Comparison of ENCODE assay signal across 23 cellular contexts in the genomic region with DNA sequence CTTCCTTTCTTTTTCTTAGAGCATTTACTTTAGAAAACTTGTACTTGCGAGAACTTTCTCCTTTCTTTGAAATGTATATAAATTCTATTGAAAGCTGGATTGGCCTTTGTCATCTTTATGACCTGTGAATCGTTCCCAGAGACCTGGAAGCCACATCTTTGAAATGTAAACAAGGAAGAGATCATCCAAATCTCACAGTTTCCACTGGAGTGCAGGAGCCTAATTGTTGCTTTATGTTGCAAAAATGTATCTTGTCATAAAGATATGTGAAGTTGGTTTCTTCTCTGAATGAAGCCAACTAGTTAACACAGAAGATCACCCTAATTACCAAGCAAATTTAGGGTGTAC.
"Had no signal": no experiment of that assay in that cellular context is flagged by ENCODE, and none has a peak within 500 bp of the region (broad histone marks: within the 10 kb centered on the region; RNA-seq: fewer than 3 reads in every experiment).

No MANE protein-coding gene starts in this region.

- H3K27me3 Mint-ChIP-seq: activated naive CD8-positive, alpha-beta T cell treated with anti-CD3 and anti-CD28 coated beads for 36 hours; central memory CD8-positive, alpha-beta T cell; natural killer cell treated with Interleukin-12 subunit alpha and Interleukin-12 subunit beta and Interleukin-15 and Interleukin-18, amount 100 ng/mL, for 72 hours; stimulated activated naive CD8-positive, alpha-beta T cell treated with anti-CD3 and anti-CD28 coated beads, Interleukin-15, amount 100 ng/mL, for 72 hours had no signal

- H3K27me3 ChIP-seq: breast epithelium, dorsolateral prefrontal cortex, esophagus squamous epithelium, gastroesophageal sphincter, heart right ventricle, right lobe of liver, tibial artery had no signal

- DNase-seq: activated CD8-positive, alpha-beta memory T cell treated with anti-CD3 and anti-CD28 coated beads, Interleukin-2, amount 50 U/mL, for 48 hours; activated naive CD4-positive, alpha-beta T cell treated with Interleukin-2 at 50 U/mL for 16 hours; activated naive CD8-positive, alpha-beta T cell treated with anti-CD3 and anti-CD28 coated beads for 36 hours; activated T-cell treated with anti-CD3 and anti-CD28 coated beads, Interleukin-2, amount 50 U/mL, for 4 hours; dorsolateral prefrontal cortex; esophagus squamous epithelium; heart right ventricle; islet precursor cell; left cardiac atrium; occipital lobe; posterior cingulate gyrus; right lobe of liver; stimulated activated CD4-positive, alpha-beta T cell treated with anti-CD3 and anti-CD28 coated beads, Interleukin-1b, Interleukin-23, amount 100 ng/mL, for 48 hours; stimulated activated naive CD8-positive, alpha-beta T cell treated with anti-CD3 and anti-CD28 coated beads, Interleukin-15, amount 100 ng/mL, for 72 hours; T-helper 1 cell; T-helper 9 cell; tibial artery had no signal

- H3K4me3 ChIP-seq: breast epithelium, dorsolateral prefrontal cortex, esophagus squamous epithelium, gastroesophageal sphincter, heart right ventricle, right lobe of liver, skin epidermis, tibial artery had no signal

- H3K9me3 Mint-ChIP-seq: activated T-cell treated with anti-CD3 and anti-CD28 coated beads, Interleukin-2, amount 50 U/mL, for 4 hours; activated T-helper 2 cell treated with anti-CD3 and anti-CD28 coated beads, Interferon-gamma antibody, Interleukin-2, Interleukin-4, amounts not matched to agents 10 μg/mL and 5 μg/mL and 100 μg/mL, durations not matched to agents 14 hours and 24 hours and 36 hours; central memory CD8-positive, alpha-beta T cell; natural killer cell treated with Interleukin-12 subunit alpha and Interleukin-12 subunit beta and Interleukin-15 and Interleukin-18, amount 100 ng/mL, for 72 hours had no signal

- H3K27ac ChIP-seq: breast epithelium, dorsolateral prefrontal cortex, esophagus squamous epithelium, gastroesophageal sphincter, heart right ventricle, right lobe of liver, skin epidermis, tibial artery had no signal

- H3K4me1 ChIP-seq: breast epithelium, esophagus squamous epithelium, gastroesophageal sphincter, heart right ventricle, right lobe of liver, tibial artery had no signal

- H3K27ac Mint-ChIP-seq: activated naive CD8-positive, alpha-beta T cell treated with anti-CD3 and anti-CD28 coated beads for 36 hours; activated T-helper 2 cell treated with anti-CD3 and anti-CD28 coated beads, Interferon-gamma antibody, Interleukin-2, Interleukin-4, amounts not matched to agents 10 μg/mL and 5 μg/mL and 100 μg/mL, durations not matched to agents 14 hours and 24 hours and 36 hours had no signal

- H3K36me3 ChIP-seq: breast epithelium, esophagus squamous epithelium, gastroesophageal sphincter, heart right ventricle, right lobe of liver, tibial artery had no signal

- ATAC-seq: activated T-cell treated with anti-CD3 and anti-CD28 coated beads, Interleukin-2, amount 50 U/mL, for 4 hours; gastroesophageal sphincter; heart right ventricle; left cardiac atrium; natural killer cell treated with Interleukin-12 subunit alpha and Interleukin-12 subunit beta and Interleukin-15 and Interleukin-18, amount 100 ng/mL, for 72 hours; right lobe of liver; stimulated activated naive CD8-positive, alpha-beta T cell treated with anti-CD3 and anti-CD28 coated beads, Interleukin-15, amount 100 ng/mL, for 72 hours had no signal

- H3K4me3 Mint-ChIP-seq: activated naive CD8-positive, alpha-beta T cell treated with anti-CD3 and anti-CD28 coated beads for 36 hours; activated T-cell treated with anti-CD3 and anti-CD28 coated beads, Interleukin-2, amount 50 U/mL, for 4 hours; central memory CD8-positive, alpha-beta T cell; natural killer cell treated with Interleukin-12 subunit alpha and Interleukin-12 subunit beta and Interleukin-15 and Interleukin-18, amount 100 ng/mL, for 72 hours; stimulated activated naive CD8-positive, alpha-beta T cell treated with anti-CD3 and anti-CD28 coated beads, Interleukin-15, amount 100 ng/mL, for 72 hours had no signal

- H3K9me3 ChIP-seq: breast epithelium, esophagus squamous epithelium, gastroesophageal sphincter, right lobe of liver, tibial artery had no signal
